Comparison of ENCODE assay signal across 11 cellular contexts in genomic region chr21:26715116-26715515, GRCh38.
"Had no signal": no experiment of that assay in that cellular context is flagged by ENCODE, and none has a peak within 500 bp of the region (broad histone marks: within the 10 kb centered on the region; RNA-seq: fewer than 3 reads in every experiment).

No MANE protein-coding gene starts in this region.

- H3K4me3 ChIP-seq: SJSA1, SK-N-MC had no signal

- DNase-seq: MV-4-11; NCI-H1048; NCI-H1105; NCI-H1436 treated with DMSO at 0.1 percent for 48 hours; NCI-H187 treated with DMSO at 0.1 percent for 48 hours; NCI-H2171 treated with DMSO at 0.1 percent for 48 hours; NK-92 treated with Interleukin-12 subunit alpha and Interleukin-12 subunit beta, amount 100 ng/mL, for 24 hours; PC-3 had no signal

- H3K9me3 ChIP-seq: SJSA1 had no signal

- H3K27me3 ChIP-seq: SJSA1 had no signal

- H3K36me3 ChIP-seq: SJSA1 had no signal

- H3K27ac ChIP-seq: RWPE1, SJSA1, SK-N-MC had no signal
